1 cellular context compared by ENCODE assay signal in genomic region chr2:120768112-120769048, GRCh38.
TF ChIP-seq lines count a peak whose summit lies in the region.

No MANE protein-coding gene starts in this region.

TF ChIP-seq in HEK293, 187 proteins besides CTCF, POLR2A, EP300 and RAD21:
- TF ChIP-seq TSHZ1 (tag by site-specific recombination; IDR thresholded peaks at IDR 0.05; ENCODE audit: borderline replicate concordance) (no peak), INSM2 (tag by site-specific recombination; IDR thresholded peaks at IDR 0.05) (no peak), MZF1 (tag by site-specific recombination; IDR thresholded peaks at IDR 0.05; ENCODE audit: borderline replicate concordance) (no peak), ZNF488 (tag by site-specific recombination; IDR thresholded peaks at IDR 0.05) (no peak), PRDM1 (tag by site-specific recombination; IDR thresholded peaks at IDR 0.05) (no peak), ZXDB (tag by site-specific recombination; IDR thresholded peaks at IDR 0.05) (no peak), ZSCAN18 (tag by site-specific recombination; IDR thresholded peaks at IDR 0.05) (no peak), ZNF830 (tag by site-specific recombination; IDR thresholded peaks at IDR 0.05; ENCODE audit: low read depth) (no peak), ZNF214 (tag by site-specific recombination; IDR thresholded peaks at IDR 0.05; ENCODE audit: borderline replicate concordance) (no peak), SP3 (tag by site-specific recombination; IDR thresholded peaks at IDR 0.05) (no peak), ZNF362 (tag by site-specific recombination; IDR thresholded peaks at IDR 0.05) (no peak), ZNF76 (tag by site-specific recombination; IDR thresholded peaks at IDR 0.05; ENCODE audit: borderline replicate concordance, low read depth) (no peak), ZNF175 (tag by site-specific recombination; IDR thresholded peaks at IDR 0.05) (no peak), KLF1 (tag by site-specific recombination; IDR thresholded peaks at IDR 0.05) (peak; percentile 36; the same call in 1 of the 2 replicates), KLF8 (tag by site-specific recombination; IDR thresholded peaks at IDR 0.05) (no peak)
- TF ChIP-seq, protein P1, sequence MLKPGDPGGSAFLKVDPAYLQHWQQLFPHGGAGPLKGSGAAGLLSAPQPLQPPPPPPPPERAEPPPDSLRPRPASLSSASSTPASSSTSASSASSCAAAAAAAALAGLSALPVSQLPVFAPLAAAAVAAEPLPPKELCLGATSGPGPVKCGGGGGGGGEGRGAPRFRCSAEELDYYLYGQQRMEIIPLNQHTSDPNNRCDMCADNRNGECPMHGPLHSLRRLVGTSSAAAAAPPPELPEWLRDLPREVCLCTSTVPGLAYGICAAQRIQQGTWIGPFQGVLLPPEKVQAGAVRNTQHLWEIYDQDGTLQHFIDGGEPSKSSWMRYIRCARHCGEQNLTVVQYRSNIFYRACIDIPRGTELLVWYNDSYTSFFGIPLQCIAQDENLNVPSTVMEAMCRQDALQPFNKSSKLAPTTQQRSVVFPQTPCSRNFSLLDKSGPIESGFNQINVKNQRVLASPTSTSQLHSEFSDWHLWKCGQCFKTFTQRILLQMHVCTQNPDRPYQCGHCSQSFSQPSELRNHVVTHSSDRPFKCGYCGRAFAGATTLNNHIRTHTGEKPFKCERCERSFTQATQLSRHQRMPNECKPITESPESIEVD (tag by site-specific recombination; IDR thresholded peaks at IDR 0.05), result no peak
- TF ChIP-seq, protein P2, sequence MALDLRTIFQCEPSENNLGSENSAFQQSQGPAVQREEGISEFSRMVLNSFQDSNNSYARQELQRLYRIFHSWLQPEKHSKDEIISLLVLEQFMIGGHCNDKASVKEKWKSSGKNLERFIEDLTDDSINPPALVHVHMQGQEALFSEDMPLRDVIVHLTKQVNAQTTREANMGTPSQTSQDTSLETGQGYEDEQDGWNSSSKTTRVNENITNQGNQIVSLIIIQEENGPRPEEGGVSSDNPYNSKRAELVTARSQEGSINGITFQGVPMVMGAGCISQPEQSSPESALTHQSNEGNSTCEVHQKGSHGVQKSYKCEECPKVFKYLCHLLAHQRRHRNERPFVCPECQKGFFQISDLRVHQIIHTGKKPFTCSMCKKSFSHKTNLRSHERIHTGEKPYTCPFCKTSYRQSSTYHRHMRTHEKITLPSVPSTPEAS (tag by site-specific recombination; IDR thresholded peaks at IDR 0.05), result peak; percentile 76
